In the genomic region with DNA sequence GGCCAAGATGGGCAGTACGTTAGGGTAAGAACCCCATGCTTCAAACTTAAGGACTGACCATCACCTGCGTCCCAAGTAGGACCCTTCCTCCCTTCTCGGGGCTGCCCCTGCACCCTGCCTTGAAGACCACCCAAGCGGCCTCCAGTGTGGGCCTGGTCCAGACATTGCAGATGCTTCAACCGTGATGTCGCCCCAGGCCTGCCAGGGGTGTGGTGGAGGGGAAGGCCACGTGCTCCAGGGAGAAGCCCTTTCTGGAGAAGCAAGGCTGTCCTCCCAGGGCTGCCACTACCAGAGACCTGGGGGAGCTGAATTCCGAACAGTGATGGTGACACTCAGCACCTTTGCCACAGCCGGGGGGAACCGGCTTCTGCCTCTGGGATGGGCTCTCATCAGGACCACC, we compare ENCODE assay signal across 33 cellular contexts. TPM values are rescaled to one million over a fixed set of nuclear protein-coding genes. Genes with fewer than 3 reads are reported as not detected.
"Had no signal": no experiment of that assay in that cellular context is flagged by ENCODE, and none has a peak within 500 bp of the region (broad histone marks: within the 10 kb centered on the region; RNA-seq: fewer than 3 reads in every experiment).

No MANE protein-coding gene starts in this region.

- H3K36me3 ChIP-seq: colonic mucosa, gastrocnemius medialis, heart right ventricle, left lung had no signal

- DNase-seq: colonic mucosa; cortex of kidney; effector CD8-positive, alpha-beta T cell; effector memory CD8-positive, alpha-beta T cell; endodermal cell; erythroblast; esophagus squamous epithelium; foreskin fibroblast; foreskin melanocyte; gastrocnemius medialis; glutamatergic neuron; head of caudate nucleus; heart right ventricle; hippocampal formation; immature natural killer cell; islet precursor cell; left cardiac atrium; left ventricle myocardium superior; mammary epithelial cell; mesendoderm; midbrain had no signal

- H3K4me3 Mint-ChIP-seq: dendritic cell treated with granulocyte-macrophage colony-stimulating factor and Interleukin-4, amounts not matched to agents 40 ng/mL and 50 ng/mL, for 4 days; effector memory CD8-positive, alpha-beta T cell; endodermal cell; immature natural killer cell; memory B cell had no signal

- H3K4me1 ChIP-seq: colonic mucosa, esophagus squamous epithelium, gastrocnemius medialis, heart right ventricle, left lung had no signal

- H3K36me3 Mint-ChIP-seq: immature natural killer cell, memory B cell had no signal

- H3K27ac Mint-ChIP-seq: dendritic cell treated with granulocyte-macrophage colony-stimulating factor and Interleukin-4, amounts not matched to agents 40 ng/mL and 50 ng/mL, for 4 days; effector memory CD8-positive, alpha-beta T cell; endodermal cell; immature natural killer cell; memory B cell had no signal

- H3K4me3 ChIP-seq: colonic mucosa, esophagus squamous epithelium, gastrocnemius medialis, heart right ventricle, left lung, lung had no signal

- H3K4me1 Mint-ChIP-seq: immature natural killer cell, memory B cell had no signal

- H3K27ac ChIP-seq: colonic mucosa, epithelial cell of prostate, esophagus squamous epithelium, gastrocnemius medialis, heart right ventricle, left lung had no signal

- H3K9me3 Mint-ChIP-seq: dendritic cell treated with granulocyte-macrophage colony-stimulating factor and Interleukin-4, amounts not matched to agents 40 ng/mL and 50 ng/mL, for 4 days; effector memory CD8-positive, alpha-beta T cell; endodermal cell; immature natural killer cell; memory B cell had no signal

- H3K9me3 ChIP-seq: colonic mucosa, esophagus squamous epithelium, gastrocnemius medialis, heart right ventricle, left lung had no signal

- H3K27me3 ChIP-seq: colonic mucosa had no signal

- ATAC-seq: effector memory CD8-positive, alpha-beta T cell; esophagus mucosa; gastrocnemius medialis; heart right ventricle; left cardiac atrium; left lung; left ventricle myocardium superior had no signal

RNA-seq across cellular contexts. Expression of gene NGB, which starts 13.3 kb away (rescaled TPM):
- total RNA-seq: dermis microvascular lymphatic vessel endothelial cell, endodermal cell, esophagus mucosa, esophagus squamous epithelium, gastrocnemius medialis, glomerular endothelial cell, heart right ventricle, kidney epithelial cell, left cardiac atrium, left lung, left ventricle myocardium superior, lower leg skin, lung, mononuclear cell, mucosa of gallbladder had no signal
